Comparison of ENCODE assay signal across 28 cellular contexts in the genomic region with DNA sequence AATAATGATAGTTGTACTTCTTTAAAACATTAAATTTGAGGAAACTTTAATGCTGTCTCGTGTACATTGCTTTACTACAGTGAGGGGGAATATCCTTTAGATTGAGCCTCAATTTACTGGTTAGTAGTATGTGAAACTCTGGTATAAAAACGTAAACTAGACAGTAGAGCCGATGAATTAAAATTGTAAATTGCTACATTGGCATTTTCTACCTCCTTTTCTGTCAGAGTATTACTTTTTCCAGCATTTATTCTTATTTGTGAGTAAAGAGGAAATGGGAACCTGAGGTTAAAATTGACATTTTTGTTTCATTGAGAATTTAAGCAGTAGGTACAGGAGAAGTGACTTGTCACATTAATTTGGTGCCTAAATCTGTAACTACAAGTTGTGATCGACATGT.
"Had no signal": no experiment of that assay in that cellular context is flagged by ENCODE, and none has a peak within 500 bp of the region (broad histone marks: within the 10 kb centered on the region; RNA-seq: fewer than 3 reads in every experiment).

No MANE protein-coding gene starts in this region.

- H3K9me3 ChIP-seq: ovary, psoas muscle, testis, tibial artery, upper lobe of right lung, uterus had no signal

- H3K9ac ChIP-seq: neural progenitor cell, parathyroid adenoma had no signal

- H3K4me3 ChIP-seq: neural progenitor cell, ovary, psoas muscle, skin epidermis, smooth muscle cell, spleen, suprapubic skin, testis, tibial artery, transverse colon, upper lobe of right lung, uterus had no signal

- DNase-seq: natural killer cell; occipital lobe; ovary; posterior cingulate gyrus; psoas muscle; right cardiac atrium; spleen; stimulated activated CD4-positive, alpha-beta T cell treated with anti-CD3 and anti-CD28 coated beads, Interleukin-12 subunit alpha, Interleukin-12 subunit beta, amount 100 ng/mL, for 4 hours; stimulated activated CD4-positive, alpha-beta T cell treated with anti-CD3 and anti-CD28 coated beads, Interleukin-1b, Interleukin-23, amount 100 ng/mL, for 48 hours; stimulated activated CD4-positive, alpha-beta T cell treated with anti-CD3 and anti-CD28 coated beads, Interleukin-4, amount 100 ng/mL, for 1 hour; stimulated activated CD4-positive, alpha-beta T cell treated with anti-CD3 and anti-CD28 coated beads, Interleukin-4, amount 100 ng/mL, for 4 hours; stimulated activated CD8-positive, alpha-beta memory T cell treated with anti-CD3 and anti-CD28 coated beads, Interleukin-4, amount 100 ng/mL, for 48 hours; stimulated activated naive CD4-positive, alpha-beta T cell; stimulated activated naive CD8-positive, alpha-beta T cell treated with anti-CD3 and anti-CD28 coated beads, Interleukin-15, amount 100 ng/mL, for 72 hours; stimulated activated naive CD8-positive, alpha-beta T cell treated with anti-CD3 and anti-CD28 coated beads, Interleukin-15, Interleukin-2, amounts not matched to agents 100 U/mL and 50 U/mL, for 24 hours; substantia nigra; testis; tibial artery; transverse colon; upper lobe of right lung; uterus had no signal

- H3K4me1 ChIP-seq: neural progenitor cell, psoas muscle, spleen, suprapubic skin, testis, tibial artery, transverse colon, upper lobe of right lung, uterus had no signal

- H3K27ac ChIP-seq: neural progenitor cell, ovary, parathyroid adenoma, psoas muscle, skin epidermis, spleen, suprapubic skin, testis, tibial artery, transverse colon, upper lobe of right lung, uterus had no signal

- ATAC-seq: natural killer cell; psoas muscle; right cardiac atrium; sciatic nerve; stimulated activated memory B cell treated with anti-CD40 and anti-IgM and Interleukin-4, amounts not matched to agents 10 μg/mL and 1 μg/mL and 100 μg/mL, for 72 hours; stimulated activated naive CD8-positive, alpha-beta T cell treated with anti-CD3 and anti-CD28 coated beads, Interleukin-15, amount 100 ng/mL, for 72 hours; stimulated activated naive CD8-positive, alpha-beta T cell treated with anti-CD3 and anti-CD28 coated beads, Interleukin-15, Interleukin-2, amounts not matched to agents 100 U/mL and 50 U/mL, for 24 hours; upper lobe of right lung had no signal

- H3K4me2 ChIP-seq: neural progenitor cell, smooth muscle cell had no signal

- H3K36me3 ChIP-seq: ovary, uterus had no signal
